1 cellular context compared by ENCODE assay signal in the genomic region with DNA sequence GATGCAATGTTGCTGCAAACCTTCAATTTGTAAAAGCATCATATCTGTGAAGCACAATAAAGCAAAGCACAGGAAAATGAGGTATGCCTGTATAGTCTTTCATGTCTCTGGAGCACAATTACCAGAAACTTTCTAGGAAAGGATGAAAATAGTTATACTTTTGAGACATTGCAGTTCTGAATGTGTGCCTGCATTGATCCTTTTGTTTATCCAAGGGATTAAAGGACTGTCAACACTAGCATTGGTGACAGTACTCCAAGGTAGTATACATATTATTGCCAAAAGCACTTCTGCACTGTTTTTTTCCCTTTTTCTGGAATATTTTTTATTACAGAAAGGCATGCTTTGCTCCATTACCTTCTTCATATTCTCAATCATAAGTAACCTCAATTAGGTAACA.
TF ChIP-seq lines count a peak whose summit lies in the region.

No MANE protein-coding gene starts in this region.

TF ChIP-seq in HepG2, 621 proteins besides CTCF, POLR2A, EP300 and RAD21 (continued from another document):
- TF ChIP-seq ZNF570 (CRISPR knock-in tag; IDR thresholded peaks at IDR 0.05; ENCODE audit: borderline replicate concordance): no peak
- no peak for TF ChIP-seq NFKB2 (CRISPR knock-in tag; IDR thresholded peaks at IDR 0.05; ENCODE audit: borderline replicate concordance)
- TF ChIP-seq, protein P1, sequence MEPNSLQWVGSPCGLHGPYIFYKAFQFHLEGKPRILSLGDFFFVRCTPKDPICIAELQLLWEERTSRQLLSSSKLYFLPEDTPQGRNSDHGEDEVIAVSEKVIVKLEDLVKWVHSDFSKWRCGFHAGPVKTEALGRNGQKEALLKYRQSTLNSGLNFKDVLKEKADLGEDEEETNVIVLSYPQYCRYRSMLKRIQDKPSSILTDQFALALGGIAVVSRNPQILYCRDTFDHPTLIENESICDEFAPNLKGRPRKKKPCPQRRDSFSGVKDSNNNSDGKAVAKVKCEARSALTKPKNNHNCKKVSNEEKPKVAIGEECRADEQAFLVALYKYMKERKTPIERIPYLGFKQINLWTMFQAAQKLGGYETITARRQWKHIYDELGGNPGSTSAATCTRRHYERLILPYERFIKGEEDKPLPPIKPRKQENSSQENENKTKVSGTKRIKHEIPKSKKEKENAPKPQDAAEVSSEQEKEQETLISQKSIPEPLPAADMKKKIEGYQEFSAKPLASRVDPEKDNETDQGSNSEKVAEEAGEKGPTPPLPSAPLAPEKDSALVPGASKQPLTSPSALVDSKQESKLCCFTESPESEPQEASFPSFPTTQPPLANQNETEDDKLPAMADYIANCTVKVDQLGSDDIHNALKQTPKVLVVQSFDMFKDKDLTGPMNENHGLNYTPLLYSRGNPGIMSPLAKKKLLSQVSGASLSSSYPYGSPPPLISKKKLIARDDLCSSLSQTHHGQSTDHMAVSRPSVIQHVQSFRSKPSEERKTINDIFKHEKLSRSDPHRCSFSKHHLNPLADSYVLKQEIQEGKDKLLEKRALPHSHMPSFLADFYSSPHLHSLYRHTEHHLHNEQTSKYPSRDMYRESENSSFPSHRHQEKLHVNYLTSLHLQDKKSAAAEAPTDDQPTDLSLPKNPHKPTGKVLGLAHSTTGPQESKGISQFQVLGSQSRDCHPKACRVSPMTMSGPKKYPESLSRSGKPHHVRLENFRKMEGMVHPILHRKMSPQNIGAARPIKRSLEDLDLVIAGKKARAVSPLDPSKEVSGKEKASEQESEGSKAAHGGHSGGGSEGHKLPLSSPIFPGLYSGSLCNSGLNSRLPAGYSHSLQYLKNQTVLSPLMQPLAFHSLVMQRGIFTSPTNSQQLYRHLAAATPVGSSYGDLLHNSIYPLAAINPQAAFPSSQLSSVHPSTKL (CRISPR knock-in tag; IDR thresholded peaks at IDR 0.05): peak; percentile 62; the same call in 1 of the 2 replicates
- TF ChIP-seq FOXP1 (IDR thresholded peaks at IDR 0.05): no peak
- TF ChIP-seq FOXP1 (CRISPR knock-in tag; IDR thresholded peaks at IDR 0.05): peak; percentile 24; the same call in 1 of the 2 replicates
- TF ChIP-seq ZNF790 (CRISPR knock-in tag; IDR thresholded peaks at IDR 0.05; ENCODE audit: borderline replicate concordance): no peak
- 0 out of 2 replicates have a peak, but pooled peaks have one; percentile 30 for TF ChIP-seq FOXJ3 (CRISPR knock-in tag; IDR thresholded peaks at IDR 0.05; ENCODE audit: borderline replicate concordance)
- TF ChIP-seq HOXA7 (CRISPR knock-in tag; IDR thresholded peaks at IDR 0.05): no peak
